ENCODE assay signal across 1 cellular context in genomic region chr2:42775186-42775585, GRCh38.
TF ChIP-seq lines count a peak whose summit lies in the region.

No MANE protein-coding gene starts in this region.

TF ChIP-seq in GM12878, 131 proteins besides CTCF, POLR2A, EP300 and RAD21 (continued from another document):
- TF ChIP-seq IRF5 (IDR thresholded peaks at IDR 0.05; ENCODE audit: borderline replicate concordance) (no peak), MTA2 (IDR thresholded peaks at IDR 0.05; ENCODE audit: low read depth) (peak; percentile 49; the same call in 1 of the 2 replicates), ATF7 (IDR thresholded peaks at IDR 0.05; ENCODE audit: low read depth) (peak; percentile 19; the same call in 1 of the 2 replicates), HDAC6 (IDR thresholded peaks at IDR 0.05; ENCODE audit: unreplicated experiment) (no peak), YY1 (IDR thresholded peaks at IDR 0.05; ENCODE audit: low read depth, low read length) (peak; percentile 62), ESRRA (IDR thresholded peaks at IDR 0.05; ENCODE audit: low read length) (no peak), MAX (IDR thresholded peaks at IDR 0.05; ENCODE audit: low read depth, low read length) (no peak), POLR2AphosphoS5 (IDR thresholded peaks at IDR 0.05; ENCODE audit: low read length) (no peak), MEF2B (IDR thresholded peaks at IDR 0.05; ENCODE audit: partially characterized antibody, poor library complexity, severe bottlenecking) (no peak), ZNF384 (IDR thresholded peaks at IDR 0.05; ENCODE audit: borderline replicate concordance, low read depth, low read length) (peak; percentile 57; the same call in 1 of the 2 replicates), PAX5 (IDR thresholded peaks at IDR 0.05; ENCODE audit: borderline replicate concordance, low read depth, low read length) (no peak), NR2F1 (conservative IDR thresholded peaks at IDR 0.05) (no peak), FOXK2 (IDR thresholded peaks at IDR 0.05) (peak; percentile 36; the same call in 1 of the 2 replicates)
- TF ChIP-seq, protein P1, sequence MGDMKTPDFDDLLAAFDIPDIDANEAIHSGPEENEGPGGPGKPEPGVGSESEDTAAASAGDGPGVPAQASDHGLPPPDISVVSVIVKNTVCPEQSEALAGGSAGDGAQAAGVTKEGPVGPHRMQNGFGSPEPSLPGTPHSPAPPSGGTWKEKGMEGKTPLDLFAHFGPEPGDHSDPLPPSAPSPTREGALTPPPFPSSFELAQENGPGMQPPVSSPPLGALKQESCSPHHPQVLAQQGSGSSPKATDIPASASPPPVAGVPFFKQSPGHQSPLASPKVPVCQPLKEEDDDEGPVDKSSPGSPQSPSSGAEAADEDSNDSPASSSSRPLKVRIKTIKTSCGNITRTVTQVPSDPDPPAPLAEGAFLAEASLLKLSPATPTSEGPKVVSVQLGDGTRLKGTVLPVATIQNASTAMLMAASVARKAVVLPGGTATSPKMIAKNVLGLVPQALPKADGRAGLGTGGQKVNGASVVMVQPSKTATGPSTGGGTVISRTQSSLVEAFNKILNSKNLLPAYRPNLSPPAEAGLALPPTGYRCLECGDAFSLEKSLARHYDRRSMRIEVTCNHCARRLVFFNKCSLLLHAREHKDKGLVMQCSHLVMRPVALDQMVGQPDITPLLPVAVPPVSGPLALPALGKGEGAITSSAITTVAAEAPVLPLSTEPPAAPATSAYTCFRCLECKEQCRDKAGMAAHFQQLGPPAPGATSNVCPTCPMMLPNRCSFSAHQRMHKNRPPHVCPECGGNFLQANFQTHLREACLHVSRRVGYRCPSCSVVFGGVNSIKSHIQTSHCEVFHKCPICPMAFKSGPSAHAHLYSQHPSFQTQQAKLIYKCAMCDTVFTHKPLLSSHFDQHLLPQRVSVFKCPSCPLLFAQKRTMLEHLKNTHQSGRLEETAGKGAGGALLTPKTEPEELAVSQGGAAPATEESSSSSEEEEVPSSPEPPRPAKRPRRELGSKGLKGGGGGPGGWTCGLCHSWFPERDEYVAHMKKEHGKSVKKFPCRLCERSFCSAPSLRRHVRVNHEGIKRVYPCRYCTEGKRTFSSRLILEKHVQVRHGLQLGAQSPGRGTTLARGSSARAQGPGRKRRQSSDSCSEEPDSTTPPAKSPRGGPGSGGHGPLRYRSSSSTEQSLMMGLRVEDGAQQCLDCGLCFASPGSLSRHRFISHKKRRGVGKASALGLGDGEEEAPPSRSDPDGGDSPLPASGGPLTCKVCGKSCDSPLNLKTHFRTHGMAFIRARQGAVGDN (IDR thresholded peaks at IDR 0.05) = peak; percentile 46; the same call in 1 of the 2 replicates
- TF ChIP-seq, protein P2, sequence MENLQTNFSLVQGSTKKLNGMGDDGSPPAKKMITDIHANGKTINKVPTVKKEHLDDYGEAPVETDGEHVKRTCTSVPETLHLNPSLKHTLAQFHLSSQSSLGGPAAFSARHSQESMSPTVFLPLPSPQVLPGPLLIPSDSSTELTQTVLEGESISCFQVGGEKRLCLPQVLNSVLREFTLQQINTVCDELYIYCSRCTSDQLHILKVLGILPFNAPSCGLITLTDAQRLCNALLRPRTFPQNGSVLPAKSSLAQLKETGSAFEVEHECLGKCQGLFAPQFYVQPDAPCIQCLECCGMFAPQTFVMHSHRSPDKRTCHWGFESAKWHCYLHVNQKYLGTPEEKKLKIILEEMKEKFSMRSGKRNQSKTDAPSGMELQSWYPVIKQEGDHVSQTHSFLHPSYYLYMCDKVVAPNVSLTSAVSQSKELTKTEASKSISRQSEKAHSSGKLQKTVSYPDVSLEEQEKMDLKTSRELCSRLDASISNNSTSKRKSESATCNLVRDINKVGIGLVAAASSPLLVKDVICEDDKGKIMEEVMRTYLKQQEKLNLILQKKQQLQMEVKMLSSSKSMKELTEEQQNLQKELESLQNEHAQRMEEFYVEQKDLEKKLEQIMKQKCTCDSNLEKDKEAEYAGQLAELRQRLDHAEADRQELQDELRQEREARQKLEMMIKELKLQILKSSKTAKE (IDR thresholded peaks at IDR 0.05; ENCODE audit: low read depth, poor library complexity, severe bottlenecking) = peak; percentile 55
